ENCODE assay signal across 17 cellular contexts in genomic region chr2:206422493-206422892, GRCh38.
"Had no signal": no experiment of that assay in that cellular context is flagged by ENCODE, and none has a peak within 500 bp of the region (broad histone marks: within the 10 kb centered on the region; RNA-seq: fewer than 3 reads in every experiment).

No MANE protein-coding gene starts in this region.

- H3K4me1 ChIP-seq: lower lobe of right lung, tibial nerve, vagina had no signal

- H3K27ac ChIP-seq: lower lobe of right lung, tibial nerve, vagina had no signal

- H3K4me3 ChIP-seq: lower lobe of right lung, tibial nerve, vagina had no signal

- ATAC-seq: activated CD8-positive, alpha-beta T cell treated with anti-CD3 and anti-CD28 coated beads for 36 hours; activated naive CD8-positive, alpha-beta T cell treated with anti-CD3 and anti-CD28 coated beads, Interleukin-2, amount 50 U/mL, for 24 hours; lower lobe of right lung; right cardiac atrium; stimulated activated effector memory CD8-positive, alpha-beta T cell treated with anti-CD3 and anti-CD28 coated beads, Interleukin-12 subunit alpha, Interleukin-12 subunit beta, amount 100 ng/mL, for 72 hours; T-cell had no signal

- DNase-seq: activated CD4-positive, alpha-beta T cell treated with anti-CD3 and anti-CD28 coated beads for 4 hours; activated CD8-positive, alpha-beta memory T cell treated with anti-CD3 and anti-CD28 coated beads, Interleukin-2, amount 50 U/mL, for 4 hours; activated CD8-positive, alpha-beta T cell treated with anti-CD3 and anti-CD28 coated beads for 36 hours; activated naive CD4-positive, alpha-beta T cell treated with Interleukin-2 at 50 U/mL for 16 hours; activated naive CD8-positive, alpha-beta T cell treated with anti-CD3 and anti-CD28 coated beads, Interleukin-2, amount 50 U/mL, for 24 hours; cerebellar nuclear complex; foreskin melanocyte; hippocampal formation; lower lobe of right lung; naive B cell; posterior cingulate gyrus; right cardiac atrium; T-cell; T1000 had no signal

- H3K36me3 ChIP-seq: lower lobe of right lung, tibial nerve, vagina had no signal

- H3K27me3 ChIP-seq: tibial nerve, vagina had no signal

- H3K9me3 ChIP-seq: lower lobe of right lung, vagina had no signal
